1 cellular context compared by ENCODE assay signal in genomic region chr15:40787991-40788390, GRCh38.
TF ChIP-seq lines count a peak whose summit lies in the region.

No MANE protein-coding gene starts in this region.

TF ChIP-seq in GM23338, 12 proteins besides CTCF, POLR2A, EP300 and RAD21 (continued from another document):
- TF ChIP-seq ZNF462 (CRISPR knock-in tag; IDR thresholded peaks at IDR 0.05) (no peak), ZNF114 (CRISPR knock-in tag; IDR thresholded peaks at IDR 0.05) (no peak), REST (IDR thresholded peaks at IDR 0.05; ENCODE audit: unreplicated experiment) (no peak), POLR2AphosphoS5 (IDR thresholded peaks at IDR 0.05; ENCODE audit: low read depth) (no peak), JUNB (IDR thresholded peaks at IDR 0.05; ENCODE audit: unreplicated experiment) (no peak), STAT1 (IDR thresholded peaks at IDR 0.05; ENCODE audit: unreplicated experiment) (no peak), ETS1 (IDR thresholded peaks at IDR 0.05) (no peak), EZH2 (IDR thresholded peaks at IDR 0.05; ENCODE audit: low read depth, unreplicated experiment) (no peak), CREB1 (CRISPR knock-in tag; IDR thresholded peaks at IDR 0.05; ENCODE audit: low read depth) (no peak), ZNF331 (CRISPR knock-in tag; IDR thresholded peaks at IDR 0.05; ENCODE audit: low read depth) (no peak), EZH2phosphoT487 (IDR thresholded peaks at IDR 0.05; ENCODE audit: unreplicated experiment) (no peak)
